In genomic region chr21:44817506-44817880, GRCh38 we compare ENCODE assay signal across 8 cellular contexts. TPM values are rescaled to one million over a fixed set of nuclear protein-coding genes. Genes with fewer than 3 reads are reported as not detected.
DNase-seq lines count a peak whose midpoint lies in the region; ATAC-seq and TF ChIP-seq lines count a peak whose summit lies in the region.

No MANE protein-coding gene starts in this region.

- H3K4me3 ChIP-seq in GM08714 (ENCODE audit: low read length) (peak overlapping the region; percentile 88), NB4 (ENCODE audit: low read depth, low read length) (peak overlapping the region; percentile 58), tibial nerve (peak overlapping the region; percentile 64 to 97 (median 82))

- peak; percentile 66 for ATAC-seq in HG02571 (IDR thresholded peaks at IDR 0.05; ENCODE audit: unreplicated experiment)
- peak; percentile 93 to 95 for ATAC-seq in left cardiac atrium

- no peak overlapping the region for H3K27ac Mint-ChIP-seq in T-helper 1 cell treated with Interleukin-12 subunit alpha and Interleukin-12 subunit beta and Interleukin-4 antibody, amounts not matched to agents 30 μg/mL and 1 μg/mL, for 36 hours

- intact Hi-C loops in left cardiac atrium (cut with DNase I), result loop anchor here (5.0 kb wide), 1 partner anchor 55 kb away; the partner anchor contains the start of gene PTTG1IP (in 2 of the 2)
- intact Hi-C loops in posterior cingulate gyrus (cut with DNase I), result loop anchor here (5.0 to 10.0 kb wide), 2 partner anchors 55 to 257 kb away; partner anchors contain the start of genes ADARB1 and PTTG1IP

- peaks cover 0 to 36% (median 4%) of the 10 kb centered on the region in 4 donors for H3K9me3 ChIP-seq in tibial nerve

- peaks cover 0 to 16% (median 0%) of the 10 kb centered on the region in 3 donors for H3K36me3 ChIP-seq in tibial nerve

- DNase-seq in NB4 (ENCODE audit: low read depth) (peak; percentile 90), amniotic stem cell (lab: John Stamatoyannopoulos, UW) (peak; percentile 72), left cardiac atrium (peak; percentile 92), posterior cingulate gyrus (peak; percentile 79 to 99 (median 90)), tibial nerve (ENCODE audit: low spot score in 2 of 2) (peak; percentile 79 to 81)

- TF ChIP-seq CTCF in NB4 (IDR thresholded peaks at IDR 0.05; ENCODE audit: low read depth, low read length) (no peak), tibial nerve (IDR thresholded peaks at IDR 0.05) (no peak)

- peaks cover 9% of the 10 kb centered on the region for H3K27me3 Mint-ChIP-seq in T-helper 1 cell treated with Interleukin-12 subunit alpha and Interleukin-12 subunit beta and Interleukin-4 antibody, amounts not matched to agents 30 μg/mL and 1 μg/mL, for 36 hours (ENCODE audit: low read depth)

- no peak for TF ChIP-seq EP300 in tibial nerve (IDR thresholded peaks at IDR 0.05)

- H3K4me3 Mint-ChIP-seq in T-helper 1 cell treated with Interleukin-12 subunit alpha and Interleukin-12 subunit beta and Interleukin-4 antibody, amounts not matched to agents 30 μg/mL and 1 μg/mL, for 36 hours, result peak overlapping the region; percentile 64

- no peaks in the 10 kb centered on the region for H3K27me3 ChIP-seq in tibial nerve

- H3K27ac ChIP-seq in tibial nerve, result peak overlapping the region; percentile 92 to 99 (median 96)

- 0 to 1% methylated on average over 12 to 20 of the region's 43 CpGs for WGBS in tibial nerve, 2 donors

- peaks cover 5% of the 10 kb centered on the region for H3K4me1 Mint-ChIP-seq in T-helper 1 cell treated with Interleukin-12 subunit alpha and Interleukin-12 subunit beta and Interleukin-4 antibody, amounts not matched to agents 30 μg/mL and 1 μg/mL, for 36 hours (ENCODE audit: low read depth)

- TF ChIP-seq POLR2A in NB4 (IDR thresholded peaks at IDR 0.05; ENCODE audit: extremely low read depth, insufficient read length) (no peak), tibial nerve (IDR thresholded peaks at IDR 0.05) (no peak)

- H3K36me3 Mint-ChIP-seq in T-helper 1 cell treated with Interleukin-12 subunit alpha and Interleukin-12 subunit beta and Interleukin-4 antibody, amounts not matched to agents 30 μg/mL and 1 μg/mL, for 36 hours (ENCODE audit: low read depth), result peaks cover 8% of the 10 kb centered on the region

- peaks cover 0 to 49% (median 15%) of the 10 kb centered on the region in 4 donors for H3K4me1 ChIP-seq in tibial nerve

- H3K9me3 Mint-ChIP-seq in T-helper 1 cell treated with Interleukin-12 subunit alpha and Interleukin-12 subunit beta and Interleukin-4 antibody, amounts not matched to agents 30 μg/mL and 1 μg/mL, for 36 hours, result peaks cover 8% of the 10 kb centered on the region

RNA-seq across cellular contexts. Expression of gene SUMO3, which starts 0.4 kb away (rescaled TPM):
- 10 to 100 TPM; 71.2 to 93.3 TPM for total RNA-seq in left cardiac atrium
- 10 to 100 TPM; 59.9 to 70.8 (median 62.1) TPM for total RNA-seq in tibial nerve

RNA-seq across cellular contexts. Expression of gene UBE2G2, which starts 15.9 kb away (rescaled TPM):
- 10 to 100 TPM; 62.0 to 83.0 TPM for total RNA-seq in left cardiac atrium
- 100 to 1,000 TPM in 2 of 4 donors, 10 to 100 TPM in 2; 89.4 to 165 (median 99.3) TPM for total RNA-seq in tibial nerve

RNA-seq across cellular contexts. Expression of gene PTTG1IP, which starts 56.0 kb away (rescaled TPM):
- 100 to 1,000 TPM; 181 to 195 TPM for total RNA-seq in left cardiac atrium
- 100 to 1,000 TPM; 175 to 328 (median 234) TPM for total RNA-seq in tibial nerve

Comparison
In these comparisons a context has a peak if more than half of its experiments do, and no peak if none do; other contexts are left out.
1. Peak in every context shown above with its lines: DNase-seq, ATAC-seq, H3K4me3 ChIP-seq and H3K27ac ChIP-seq.